1 cellular context compared by ENCODE assay signal in the genomic region with DNA sequence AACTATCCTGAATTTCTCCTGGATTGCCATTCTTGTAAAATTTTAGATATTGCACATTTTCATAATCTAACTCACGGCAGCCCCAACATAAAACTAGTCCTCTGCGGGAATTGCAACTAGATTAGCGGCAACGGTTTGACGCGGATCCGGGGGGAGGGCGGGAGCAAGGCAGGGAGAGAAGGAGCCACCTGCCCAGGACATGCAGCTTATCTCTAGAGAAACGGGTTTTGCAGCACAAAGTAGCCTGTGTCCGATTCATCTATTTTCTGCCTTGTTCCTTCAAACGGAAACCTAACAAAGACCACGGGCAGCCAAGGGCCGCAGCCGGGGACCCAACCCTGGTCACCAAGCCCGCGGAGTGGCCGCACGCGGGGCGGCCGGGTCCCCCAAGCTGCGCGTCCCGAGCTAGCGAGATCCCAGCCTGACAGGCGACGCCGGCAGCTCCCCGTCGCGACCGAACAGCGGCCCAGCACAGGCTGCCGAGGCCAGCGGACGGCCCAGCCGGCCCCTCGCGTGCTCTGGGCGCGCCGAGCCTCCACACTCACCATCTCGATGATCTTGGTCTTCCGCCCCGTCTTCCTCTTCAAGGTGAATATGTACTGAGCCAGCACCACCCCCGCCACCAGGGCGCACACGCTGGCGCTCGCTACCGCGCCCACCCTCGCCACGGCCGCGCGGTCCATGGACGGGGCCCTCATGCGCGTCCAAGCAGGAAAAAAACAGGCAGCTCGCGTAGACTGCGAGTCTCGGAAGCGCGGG.
A peak's percentile ranks its signal among the peaks of the same experiment; 100 is the strongest.
TF ChIP-seq lines count a peak whose summit lies in the region.

A gene (minus strand): TSS at position 754 of the 759 bp plus-strand sequence. CDS start 71 bp downstream, at position 683.

TF ChIP-seq in HepG2, 621 proteins besides CTCF, POLR2A, EP300 and RAD21 (continued from another document and continues in another):
- TF ChIP-seq, protein P1, sequence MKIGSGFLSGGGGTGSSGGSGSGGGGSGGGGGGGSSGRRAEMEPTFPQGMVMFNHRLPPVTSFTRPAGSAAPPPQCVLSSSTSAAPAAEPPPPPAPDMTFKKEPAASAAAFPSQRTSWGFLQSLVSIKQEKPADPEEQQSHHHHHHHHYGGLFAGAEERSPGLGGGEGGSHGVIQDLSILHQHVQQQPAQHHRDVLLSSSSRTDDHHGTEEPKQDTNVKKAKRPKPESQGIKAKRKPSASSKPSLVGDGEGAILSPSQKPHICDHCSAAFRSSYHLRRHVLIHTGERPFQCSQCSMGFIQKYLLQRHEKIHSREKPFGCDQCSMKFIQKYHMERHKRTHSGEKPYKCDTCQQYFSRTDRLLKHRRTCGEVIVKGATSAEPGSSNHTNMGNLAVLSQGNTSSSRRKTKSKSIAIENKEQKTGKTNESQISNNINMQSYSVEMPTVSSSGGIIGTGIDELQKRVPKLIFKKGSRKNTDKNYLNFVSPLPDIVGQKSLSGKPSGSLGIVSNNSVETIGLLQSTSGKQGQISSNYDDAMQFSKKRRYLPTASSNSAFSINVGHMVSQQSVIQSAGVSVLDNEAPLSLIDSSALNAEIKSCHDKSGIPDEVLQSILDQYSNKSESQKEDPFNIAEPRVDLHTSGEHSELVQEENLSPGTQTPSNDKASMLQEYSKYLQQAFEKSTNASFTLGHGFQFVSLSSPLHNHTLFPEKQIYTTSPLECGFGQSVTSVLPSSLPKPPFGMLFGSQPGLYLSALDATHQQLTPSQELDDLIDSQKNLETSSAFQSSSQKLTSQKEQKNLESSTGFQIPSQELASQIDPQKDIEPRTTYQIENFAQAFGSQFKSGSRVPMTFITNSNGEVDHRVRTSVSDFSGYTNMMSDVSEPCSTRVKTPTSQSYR (CRISPR knock-in tag; IDR thresholded peaks at IDR 0.05; ENCODE audit: borderline replicate concordance): no peak; the same call in 1 of the 2 replicates
- TF ChIP-seq NFKB2 (CRISPR knock-in tag; IDR thresholded peaks at IDR 0.05; ENCODE audit: borderline replicate concordance) (peak; percentile 85; the same call in 1 of the 2 replicates), RXRB (CRISPR knock-in tag; IDR thresholded peaks at IDR 0.05; ENCODE audit: borderline replicate concordance) (0 out of 2 replicates have a peak, but pooled peaks have one; percentile 16), CEBPB (IDR thresholded peaks at IDR 0.05; ENCODE audit: borderline replicate concordance, low read depth, low read length) (no peak), KDM2A (CRISPR knock-in tag; IDR thresholded peaks at IDR 0.05; ENCODE audit: borderline replicate concordance, low read depth) (peak; percentile 73), RFXAP (CRISPR knock-in tag; IDR thresholded peaks at IDR 0.05; ENCODE audit: borderline replicate concordance) (peak; percentile 64; the same call in 1 of the 2 replicates), ZNF841 (CRISPR knock-in tag; IDR thresholded peaks at IDR 0.05; ENCODE audit: borderline replicate concordance) (no peak), KMT2A (CRISPR knock-in tag; IDR thresholded peaks at IDR 0.05) (peak; percentile 94), ZNF563 (CRISPR knock-in tag; IDR thresholded peaks at IDR 0.05) (peak; percentile 73), REPIN1 (CRISPR knock-in tag; IDR thresholded peaks at IDR 0.05; ENCODE audit: borderline replicate concordance, low read depth) (no peak; the same call in 1 of the 2 replicates), ELF4 (CRISPR knock-in tag; IDR thresholded peaks at IDR 0.05; ENCODE audit: borderline replicate concordance) (no peak), ZNF543 (CRISPR knock-in tag; IDR thresholded peaks at IDR 0.05) (peak; percentile 68; the same call in 1 of the 2 replicates), ZNF724P (CRISPR knock-in tag; IDR thresholded peaks at IDR 0.05; ENCODE audit: borderline replicate concordance) (peak; percentile 74), ZSCAN20 (CRISPR knock-in tag; IDR thresholded peaks at IDR 0.05; ENCODE audit: borderline replicate concordance) (0 out of 2 replicates have a peak, but pooled peaks have one; percentile 80), ZNF552 (CRISPR knock-in tag; IDR thresholded peaks at IDR 0.05; ENCODE audit: borderline replicate concordance) (0 out of 2 replicates have a peak, but pooled peaks have one; percentile 31), ZNF33A (CRISPR knock-in tag; IDR thresholded peaks at IDR 0.05; ENCODE audit: borderline replicate concordance) (no peak), PAF1 (CRISPR knock-in tag; IDR thresholded peaks at IDR 0.05) (no peak), FOXJ3 (CRISPR knock-in tag; IDR thresholded peaks at IDR 0.05; ENCODE audit: borderline replicate concordance) (no peak), HOXA3 (CRISPR knock-in tag; IDR thresholded peaks at IDR 0.05) (peak; percentile 63; the same call in 1 of the 2 replicates), JUND (CRISPR knock-in tag; IDR thresholded peaks at IDR 0.05) (0 out of 2 replicates have a peak, but pooled peaks have one; percentile 7), ZNF547 (CRISPR knock-in tag; IDR thresholded peaks at IDR 0.05) (peak; percentile 22; the same call in 1 of the 2 replicates)
- TF ChIP-seq, protein P2, sequence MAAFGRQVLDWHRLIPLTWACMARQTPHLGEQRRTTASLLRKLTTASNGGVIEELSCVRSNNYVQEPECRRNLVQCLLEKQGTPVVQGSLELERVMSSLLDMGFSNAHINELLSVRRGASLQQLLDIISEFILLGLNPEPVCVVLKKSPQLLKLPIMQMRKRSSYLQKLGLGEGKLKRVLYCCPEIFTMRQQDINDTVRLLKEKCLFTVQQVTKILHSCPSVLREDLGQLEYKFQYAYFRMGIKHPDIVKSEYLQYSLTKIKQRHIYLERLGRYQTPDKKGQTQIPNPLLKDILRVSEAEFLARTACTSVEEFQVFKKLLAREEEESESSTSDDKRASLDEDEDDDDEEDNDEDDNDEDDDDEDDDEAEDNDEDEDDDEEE (CRISPR knock-in tag; IDR thresholded peaks at IDR 0.05): peak; percentile 51; the same call in 1 of the 2 replicates
- TF ChIP-seq, protein P3, sequence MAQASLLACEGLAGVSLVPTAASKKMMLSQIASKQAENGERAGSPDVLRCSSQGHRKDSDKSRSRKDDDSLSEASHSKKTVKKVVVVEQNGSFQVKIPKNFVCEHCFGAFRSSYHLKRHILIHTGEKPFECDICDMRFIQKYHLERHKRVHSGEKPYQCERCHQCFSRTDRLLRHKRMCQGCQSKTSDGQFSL (CRISPR knock-in tag; IDR thresholded peaks at IDR 0.05): peak; percentile 39; the same call in 1 of the 2 replicates
- TF ChIP-seq, protein P4, sequence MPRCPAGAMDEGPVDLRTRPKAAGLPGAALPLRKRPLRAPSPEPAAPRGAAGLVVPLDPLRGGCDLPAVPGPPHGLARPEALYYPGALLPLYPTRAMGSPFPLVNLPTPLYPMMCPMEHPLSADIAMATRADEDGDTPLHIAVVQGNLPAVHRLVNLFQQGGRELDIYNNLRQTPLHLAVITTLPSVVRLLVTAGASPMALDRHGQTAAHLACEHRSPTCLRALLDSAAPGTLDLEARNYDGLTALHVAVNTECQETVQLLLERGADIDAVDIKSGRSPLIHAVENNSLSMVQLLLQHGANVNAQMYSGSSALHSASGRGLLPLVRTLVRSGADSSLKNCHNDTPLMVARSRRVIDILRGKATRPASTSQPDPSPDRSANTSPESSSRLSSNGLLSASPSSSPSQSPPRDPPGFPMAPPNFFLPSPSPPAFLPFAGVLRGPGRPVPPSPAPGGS (CRISPR knock-in tag; IDR thresholded peaks at IDR 0.05): peak; percentile 70
- TF ChIP-seq, protein P5, sequence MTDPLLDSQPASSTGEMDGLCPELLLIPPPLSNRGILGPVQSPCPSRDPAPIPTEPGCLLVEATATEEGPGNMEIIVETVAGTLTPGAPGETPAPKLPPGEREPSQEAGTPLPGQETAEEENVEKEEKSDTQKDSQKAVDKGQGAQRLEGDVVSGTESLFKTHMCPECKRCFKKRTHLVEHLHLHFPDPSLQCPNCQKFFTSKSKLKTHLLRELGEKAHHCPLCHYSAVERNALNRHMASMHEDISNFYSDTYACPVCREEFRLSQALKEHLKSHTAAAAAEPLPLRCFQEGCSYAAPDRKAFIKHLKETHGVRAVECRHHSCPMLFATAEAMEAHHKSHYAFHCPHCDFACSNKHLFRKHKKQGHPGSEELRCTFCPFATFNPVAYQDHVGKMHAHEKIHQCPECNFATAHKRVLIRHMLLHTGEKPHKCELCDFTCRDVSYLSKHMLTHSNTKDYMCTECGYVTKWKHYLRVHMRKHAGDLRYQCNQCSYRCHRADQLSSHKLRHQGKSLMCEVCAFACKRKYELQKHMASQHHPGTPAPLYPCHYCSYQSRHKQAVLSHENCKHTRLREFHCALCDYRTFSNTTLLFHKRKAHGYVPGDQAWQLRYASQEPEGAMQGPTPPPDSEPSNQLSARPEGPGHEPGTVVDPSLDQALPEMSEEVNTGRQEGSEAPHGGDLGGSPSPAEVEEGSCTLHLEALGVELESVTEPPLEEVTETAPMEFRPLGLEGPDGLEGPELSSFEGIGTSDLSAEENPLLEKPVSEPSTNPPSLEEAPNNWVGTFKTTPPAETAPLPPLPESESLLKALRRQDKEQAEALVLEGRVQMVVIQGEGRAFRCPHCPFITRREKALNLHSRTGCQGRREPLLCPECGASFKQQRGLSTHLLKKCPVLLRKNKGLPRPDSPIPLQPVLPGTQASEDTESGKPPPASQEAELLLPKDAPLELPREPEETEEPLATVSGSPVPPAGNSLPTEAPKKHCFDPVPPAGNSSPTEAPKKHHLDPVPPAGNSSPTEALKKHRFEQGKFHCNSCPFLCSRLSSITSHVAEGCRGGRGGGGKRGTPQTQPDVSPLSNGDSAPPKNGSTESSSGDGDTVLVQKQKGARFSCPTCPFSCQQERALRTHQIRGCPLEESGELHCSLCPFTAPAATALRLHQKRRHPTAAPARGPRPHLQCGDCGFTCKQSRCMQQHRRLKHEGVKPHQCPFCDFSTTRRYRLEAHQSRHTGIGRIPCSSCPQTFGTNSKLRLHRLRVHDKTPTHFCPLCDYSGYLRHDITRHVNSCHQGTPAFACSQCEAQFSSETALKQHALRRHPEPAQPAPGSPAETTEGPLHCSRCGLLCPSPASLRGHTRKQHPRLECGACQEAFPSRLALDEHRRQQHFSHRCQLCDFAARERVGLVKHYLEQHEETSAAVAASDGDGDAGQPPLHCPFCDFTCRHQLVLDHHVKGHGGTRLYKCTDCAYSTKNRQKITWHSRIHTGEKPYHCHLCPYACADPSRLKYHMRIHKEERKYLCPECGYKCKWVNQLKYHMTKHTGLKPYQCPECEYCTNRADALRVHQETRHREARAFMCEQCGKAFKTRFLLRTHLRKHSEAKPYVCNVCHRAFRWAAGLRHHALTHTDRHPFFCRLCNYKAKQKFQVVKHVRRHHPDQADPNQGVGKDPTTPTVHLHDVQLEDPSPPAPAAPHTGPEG (CRISPR knock-in tag; IDR thresholded peaks at IDR 0.05): peak; percentile 65; the same call in 1 of the 2 replicates
- TF ChIP-seq, protein P6, sequence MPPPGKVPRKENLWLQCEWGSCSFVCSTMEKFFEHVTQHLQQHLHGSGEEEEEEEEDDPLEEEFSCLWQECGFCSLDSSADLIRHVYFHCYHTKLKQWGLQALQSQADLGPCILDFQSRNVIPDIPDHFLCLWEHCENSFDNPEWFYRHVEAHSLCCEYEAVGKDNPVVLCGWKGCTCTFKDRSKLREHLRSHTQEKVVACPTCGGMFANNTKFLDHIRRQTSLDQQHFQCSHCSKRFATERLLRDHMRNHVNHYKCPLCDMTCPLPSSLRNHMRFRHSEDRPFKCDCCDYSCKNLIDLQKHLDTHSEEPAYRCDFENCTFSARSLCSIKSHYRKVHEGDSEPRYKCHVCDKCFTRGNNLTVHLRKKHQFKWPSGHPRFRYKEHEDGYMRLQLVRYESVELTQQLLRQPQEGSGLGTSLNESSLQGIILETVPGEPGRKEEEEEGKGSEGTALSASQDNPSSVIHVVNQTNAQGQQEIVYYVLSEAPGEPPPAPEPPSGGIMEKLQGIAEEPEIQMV (CRISPR knock-in tag; IDR thresholded peaks at IDR 0.05; ENCODE audit: low read depth): peak; percentile 75; the same call in 1 of the 2 replicates
- TF ChIP-seq, protein P7, sequence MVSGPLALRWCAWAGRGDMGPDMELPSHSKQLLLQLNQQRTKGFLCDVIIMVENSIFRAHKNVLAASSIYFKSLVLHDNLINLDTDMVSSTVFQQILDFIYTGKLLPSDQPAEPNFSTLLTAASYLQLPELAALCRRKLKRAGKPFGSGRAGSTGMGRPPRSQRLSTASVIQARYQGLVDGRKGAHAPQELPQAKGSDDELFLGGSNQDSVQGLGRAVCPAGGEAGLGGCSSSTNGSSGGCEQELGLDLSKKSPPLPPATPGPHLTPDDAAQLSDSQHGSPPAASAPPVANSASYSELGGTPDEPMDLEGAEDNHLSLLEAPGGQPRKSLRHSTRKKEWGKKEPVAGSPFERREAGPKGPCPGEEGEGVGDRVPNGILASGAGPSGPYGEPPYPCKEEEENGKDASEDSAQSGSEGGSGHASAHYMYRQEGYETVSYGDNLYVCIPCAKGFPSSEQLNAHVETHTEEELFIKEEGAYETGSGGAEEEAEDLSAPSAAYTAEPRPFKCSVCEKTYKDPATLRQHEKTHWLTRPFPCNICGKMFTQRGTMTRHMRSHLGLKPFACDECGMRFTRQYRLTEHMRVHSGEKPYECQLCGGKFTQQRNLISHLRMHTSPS (CRISPR knock-in tag; IDR thresholded peaks at IDR 0.05; ENCODE audit: low read depth): no peak
- TF ChIP-seq, protein P8, sequence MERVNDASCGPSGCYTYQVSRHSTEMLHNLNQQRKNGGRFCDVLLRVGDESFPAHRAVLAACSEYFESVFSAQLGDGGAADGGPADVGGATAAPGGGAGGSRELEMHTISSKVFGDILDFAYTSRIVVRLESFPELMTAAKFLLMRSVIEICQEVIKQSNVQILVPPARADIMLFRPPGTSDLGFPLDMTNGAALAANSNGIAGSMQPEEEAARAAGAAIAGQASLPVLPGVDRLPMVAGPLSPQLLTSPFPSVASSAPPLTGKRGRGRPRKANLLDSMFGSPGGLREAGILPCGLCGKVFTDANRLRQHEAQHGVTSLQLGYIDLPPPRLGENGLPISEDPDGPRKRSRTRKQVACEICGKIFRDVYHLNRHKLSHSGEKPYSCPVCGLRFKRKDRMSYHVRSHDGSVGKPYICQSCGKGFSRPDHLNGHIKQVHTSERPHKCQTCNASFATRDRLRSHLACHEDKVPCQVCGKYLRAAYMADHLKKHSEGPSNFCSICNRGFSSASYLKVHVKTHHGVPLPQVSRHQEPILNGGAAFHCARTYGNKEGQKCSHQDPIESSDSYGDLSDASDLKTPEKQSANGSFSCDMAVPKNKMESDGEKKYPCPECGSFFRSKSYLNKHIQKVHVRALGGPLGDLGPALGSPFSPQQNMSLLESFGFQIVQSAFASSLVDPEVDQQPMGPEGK (CRISPR knock-in tag; IDR thresholded peaks at IDR 0.05): peak; percentile 36; the same call in 1 of the 2 replicates
- TF ChIP-seq, protein P9, sequence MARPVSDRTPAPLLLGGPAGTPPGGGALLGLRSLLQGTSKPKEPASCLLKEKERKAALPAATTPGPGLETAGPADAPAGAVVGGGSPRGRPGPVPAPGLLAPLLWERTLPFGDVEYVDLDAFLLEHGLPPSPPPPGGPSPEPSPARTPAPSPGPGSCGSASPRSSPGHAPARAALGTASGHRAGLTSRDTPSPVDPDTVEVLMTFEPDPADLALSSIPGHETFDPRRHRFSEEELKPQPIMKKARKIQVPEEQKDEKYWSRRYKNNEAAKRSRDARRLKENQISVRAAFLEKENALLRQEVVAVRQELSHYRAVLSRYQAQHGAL (CRISPR knock-in tag; IDR thresholded peaks at IDR 0.05; ENCODE audit: not compliant biosample characterization): peak; percentile 39
- TF ChIP-seq, protein P10, sequence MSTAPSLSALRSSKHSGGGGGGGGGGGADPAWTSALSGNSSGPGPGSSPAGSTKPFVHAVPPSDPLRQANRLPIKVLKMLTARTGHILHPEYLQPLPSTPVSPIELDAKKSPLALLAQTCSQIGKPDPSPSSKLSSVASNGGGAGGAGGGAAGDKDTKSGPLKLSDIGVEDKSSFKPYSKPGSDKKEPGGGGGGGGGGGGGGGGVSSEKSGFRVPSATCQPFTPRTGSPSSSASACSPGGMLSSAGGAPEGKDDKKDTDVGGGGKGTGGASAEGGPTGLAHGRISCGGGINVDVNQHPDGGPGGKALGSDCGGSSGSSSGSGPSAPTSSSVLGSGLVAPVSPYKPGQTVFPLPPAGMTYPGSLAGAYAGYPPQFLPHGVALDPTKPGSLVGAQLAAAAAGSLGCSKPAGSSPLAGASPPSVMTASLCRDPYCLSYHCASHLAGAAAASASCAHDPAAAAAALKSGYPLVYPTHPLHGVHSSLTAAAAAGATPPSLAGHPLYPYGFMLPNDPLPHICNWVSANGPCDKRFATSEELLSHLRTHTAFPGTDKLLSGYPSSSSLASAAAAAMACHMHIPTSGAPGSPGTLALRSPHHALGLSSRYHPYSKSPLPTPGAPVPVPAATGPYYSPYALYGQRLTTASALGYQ (CRISPR knock-in tag; IDR thresholded peaks at IDR 0.05): peak; percentile 59
